ENCODE assay signal across 25 cellular contexts in genomic region chr5:178527458-178528307, GRCh38.
A peak's percentile ranks its signal among the peaks of the same experiment; 100 is the strongest.
DNase-seq lines count a peak whose midpoint lies in the region; ATAC-seq and TF ChIP-seq lines count a peak whose summit lies in the region.
"Had no signal": no experiment of that assay in that cellular context is flagged by ENCODE, and none has a peak within 500 bp of the region (broad histone marks: within the 10 kb centered on the region; RNA-seq: fewer than 3 reads in every experiment).

No MANE protein-coding gene starts in this region.

- peaks cover 0 to 10% (median 0%) of the 10 kb centered on the region in 3 donors for H3K4me1 ChIP-seq in gastroesophageal sphincter
- no peaks in the 10 kb centered on the region for H3K4me1 ChIP-seq in aorta (ENCODE audit: control insufficient read depth in 1 of 2, insufficient read depth in 2 of 2, low read length in 2 of 2)

- no peak for TF ChIP-seq POLR2A in gastroesophageal sphincter (IDR thresholded peaks at IDR 0.05)

- WGBS in gastroesophageal sphincter (ENCODE audit: low coverage in 1 of 2), 2 donors = 44 to 53% methylated on average over 5 to 6 of the region's 18 CpGs
- 53 to 54% methylated on average over 18 of the region's 18 CpGs for WGBS in aorta, 2 donors

- no peak for DNase-seq in stimulated activated naive CD8-positive, alpha-beta T cell treated with anti-CD3 and anti-CD28 coated beads, Interleukin-15, amount 100 ng/mL, for 72 hours
- no peak for DNase-seq in stimulated activated naive CD8-positive, alpha-beta T cell treated with anti-CD3 and anti-CD28 coated beads, Interleukin-15, Interleukin-2, amounts not matched to agents 100 U/mL and 50 U/mL, for 24 hours
- no peak for DNase-seq in nephron progenitor cell
- DNase-seq in aorta = peak in 1 of 2 donors; percentile 35
- DNase-seq in HPDE6-E6E7 (ENCODE audit: extremely low spot score) = no peak
- no peak for DNase-seq in DMS153 treated with DMSO at 0.1 percent for 48 hours (lab: John Stamatoyannopoulos, UW; ENCODE audit: unreplicated experiment)
- no peak for DNase-seq in activated CD4-positive, alpha-beta T cell treated with anti-CD3 and anti-CD28 coated beads, Interleukin-2, amount 50 U/mL, for 4 hours
- DNase-seq: activated B cell treated with CpG ODN at 0.5 μM for 24 hours; activated CD8-positive, alpha-beta memory T cell treated with anti-CD3 and anti-CD28 coated beads for 24 hours; activated T-cell treated with anti-CD3 and anti-CD28 coated beads, Interleukin-2, amount 50 U/mL, for 72 hours; effector CD4-positive, alpha-beta T cell; GF-D8; islet precursor cell; mesenchymal stem cell; MV-4-11; NCI-H2081; NCI-H524 treated with DMSO at 0.1 percent for 48 hours; SHP77 treated with DMSO at 0.1 percent for 48 hours had no signal

- no peak for TF ChIP-seq EP300 in gastroesophageal sphincter (IDR thresholded peaks at IDR 0.05)

- H3K36me3 ChIP-seq in gastroesophageal sphincter = no peaks in the 10 kb centered on the region
- H3K36me3 ChIP-seq in aorta (ENCODE audit: control insufficient read depth in 1 of 2, insufficient read depth in 2 of 2, low read length in 1 of 2) = no peaks in the 10 kb centered on the region
- H3K36me3 ChIP-seq: BLaER1 treated with 17β-estradiol and CSF1 and Interleukin-3, amounts not matched to agents 10 nM and 100 nM; cardiac muscle cell had no signal

- TF ChIP-seq CTCF in gastroesophageal sphincter (IDR thresholded peaks at IDR 0.05) (no peak), nephron progenitor cell (IDR thresholded peaks at IDR 0.05) (no peak)

- no peak overlapping the region for H3K4me3 ChIP-seq in gastroesophageal sphincter
- no peak overlapping the region for H3K4me3 ChIP-seq in aorta (ENCODE audit: low read length in 2 of 2)
- H3K4me3 ChIP-seq: BLaER1 treated with 17β-estradiol and CSF1 and Interleukin-3, amounts not matched to agents 10 nM and 100 nM; cardiac muscle cell; hepatocyte had no signal

- H3K4me3 Mint-ChIP-seq in stimulated activated naive CD8-positive, alpha-beta T cell treated with anti-CD3 and anti-CD28 coated beads, Interleukin-15, amount 100 ng/mL, for 72 hours = no peak overlapping the region
- no peak overlapping the region for H3K4me3 Mint-ChIP-seq in nephron progenitor cell
- H3K4me3 Mint-ChIP-seq: activated B cell treated with CpG ODN at 0.5 μM for 24 hours; activated T-cell treated with anti-CD3 and anti-CD28 coated beads, Interleukin-2, amount 50 U/mL, for 72 hours; natural killer cell treated with Interleukin-12 subunit alpha and Interleukin-12 subunit beta and Interleukin-15 and Interleukin-18, amount 100 ng/mL, for 72 hours; type B pancreatic cell had no signal

- no peaks in the 10 kb centered on the region for H3K4me1 Mint-ChIP-seq in stimulated activated naive CD8-positive, alpha-beta T cell treated with anti-CD3 and anti-CD28 coated beads, Interleukin-15, amount 100 ng/mL, for 72 hours
- H3K4me1 Mint-ChIP-seq in nephron progenitor cell = peaks cover 43% of the 10 kb centered on the region
- H3K4me1 Mint-ChIP-seq: activated B cell treated with CpG ODN at 0.5 μM for 24 hours had no signal

- H3K27ac Mint-ChIP-seq in stimulated activated naive CD8-positive, alpha-beta T cell treated with anti-CD3 and anti-CD28 coated beads, Interleukin-15, amount 100 ng/mL, for 72 hours = peak overlapping the region; percentile 71 to 76
- H3K27ac Mint-ChIP-seq in nephron progenitor cell = peak overlapping the region; percentile 74
- H3K27ac Mint-ChIP-seq: activated B cell treated with CpG ODN at 0.5 μM for 24 hours; activated T-cell treated with anti-CD3 and anti-CD28 coated beads, Interleukin-2, amount 50 U/mL, for 72 hours; natural killer cell treated with Interleukin-12 subunit alpha and Interleukin-12 subunit beta and Interleukin-15 and Interleukin-18, amount 100 ng/mL, for 72 hours had no signal

- no peaks in the 10 kb centered on the region for H3K9me3 ChIP-seq in gastroesophageal sphincter
- H3K9me3 ChIP-seq in aorta (ENCODE audit: control insufficient read depth, low read length) = no peaks in the 10 kb centered on the region

- H3K27me3 Mint-ChIP-seq in stimulated activated naive CD8-positive, alpha-beta T cell treated with anti-CD3 and anti-CD28 coated beads, Interleukin-15, amount 100 ng/mL, for 72 hours = no peaks in the 10 kb centered on the region
- peaks cover 6% of the 10 kb centered on the region for H3K27me3 Mint-ChIP-seq in nephron progenitor cell (ENCODE audit: low read depth, poor library complexity)
- H3K27me3 Mint-ChIP-seq: activated B cell treated with CpG ODN at 0.5 μM for 24 hours; natural killer cell treated with Interleukin-12 subunit alpha and Interleukin-12 subunit beta and Interleukin-15 and Interleukin-18, amount 100 ng/mL, for 72 hours; type B pancreatic cell had no signal

- intact Hi-C loops in aorta (cut with DNase I) = no loop called here

- H3K36me3 Mint-ChIP-seq in nephron progenitor cell (ENCODE audit: low read depth) = peaks cover 10% of the 10 kb centered on the region
- H3K36me3 Mint-ChIP-seq: activated naive CD4-positive, alpha-beta T cell treated with anti-CD3 and anti-CD28 coated beads, Interleukin-2, amount 50 U/mL, for 72 hours; natural killer cell treated with Interleukin-12 subunit alpha and Interleukin-12 subunit beta and Interleukin-15 and Interleukin-18, amount 100 ng/mL, for 72 hours; type B pancreatic cell had no signal

- no peaks in the 10 kb centered on the region for H3K9me3 Mint-ChIP-seq in stimulated activated naive CD8-positive, alpha-beta T cell treated with anti-CD3 and anti-CD28 coated beads, Interleukin-15, amount 100 ng/mL, for 72 hours
- peaks cover 18% of the 10 kb centered on the region for H3K9me3 Mint-ChIP-seq in nephron progenitor cell
- H3K9me3 Mint-ChIP-seq: activated B cell treated with CpG ODN at 0.5 μM for 24 hours; activated naive CD4-positive, alpha-beta T cell treated with anti-CD3 and anti-CD28 coated beads, Interleukin-2, amount 50 U/mL, for 72 hours; activated T-cell treated with anti-CD3 and anti-CD28 coated beads, Interleukin-2, amount 50 U/mL, for 72 hours; natural killer cell treated with Interleukin-12 subunit alpha and Interleukin-12 subunit beta and Interleukin-15 and Interleukin-18, amount 100 ng/mL, for 72 hours; type B pancreatic cell had no signal

- H3K27me3 ChIP-seq in gastroesophageal sphincter = no peaks in the 10 kb centered on the region
- H3K27me3 ChIP-seq in aorta (ENCODE audit: control insufficient read depth in 1 of 2, insufficient read depth in 2 of 2, low read length in 1 of 2) = no peaks in the 10 kb centered on the region
- H3K27me3 ChIP-seq: BLaER1 treated with 17β-estradiol and CSF1 and Interleukin-3, amounts not matched to agents 10 nM and 100 nM; cardiac muscle cell; hepatocyte had no signal

- peak; percentile 31 for ATAC-seq in stimulated activated naive CD8-positive, alpha-beta T cell treated with anti-CD3 and anti-CD28 coated beads, Interleukin-15, amount 100 ng/mL, for 72 hours
- no peak for ATAC-seq in stimulated activated naive CD8-positive, alpha-beta T cell treated with anti-CD3 and anti-CD28 coated beads, Interleukin-15, Interleukin-2, amounts not matched to agents 100 U/mL and 50 U/mL, for 24 hours
- ATAC-seq in gastroesophageal sphincter (peak; percentile 43), aorta (ENCODE audit: low FRiP score) (peak; percentile 28)
- ATAC-seq: activated naive CD4-positive, alpha-beta T cell treated with anti-CD3 and anti-CD28 coated beads, Interleukin-2, amount 50 U/mL, for 72 hours; activated T-cell treated with anti-CD3 and anti-CD28 coated beads, Interleukin-2, amount 50 U/mL, for 72 hours had no signal

- no peak overlapping the region for H3K27ac ChIP-seq in gastroesophageal sphincter
- H3K27ac ChIP-seq in aorta (ENCODE audit: low read depth in 1 of 2, low read length in 2 of 2) = no peak overlapping the region
- H3K27ac ChIP-seq: BLaER1 treated with 17β-estradiol and CSF1 and Interleukin-3, amounts not matched to agents 10 nM and 100 nM; cardiac muscle cell; hepatocyte had no signal
